13 cellular contexts compared by ENCODE assay signal in the genomic region with DNA sequence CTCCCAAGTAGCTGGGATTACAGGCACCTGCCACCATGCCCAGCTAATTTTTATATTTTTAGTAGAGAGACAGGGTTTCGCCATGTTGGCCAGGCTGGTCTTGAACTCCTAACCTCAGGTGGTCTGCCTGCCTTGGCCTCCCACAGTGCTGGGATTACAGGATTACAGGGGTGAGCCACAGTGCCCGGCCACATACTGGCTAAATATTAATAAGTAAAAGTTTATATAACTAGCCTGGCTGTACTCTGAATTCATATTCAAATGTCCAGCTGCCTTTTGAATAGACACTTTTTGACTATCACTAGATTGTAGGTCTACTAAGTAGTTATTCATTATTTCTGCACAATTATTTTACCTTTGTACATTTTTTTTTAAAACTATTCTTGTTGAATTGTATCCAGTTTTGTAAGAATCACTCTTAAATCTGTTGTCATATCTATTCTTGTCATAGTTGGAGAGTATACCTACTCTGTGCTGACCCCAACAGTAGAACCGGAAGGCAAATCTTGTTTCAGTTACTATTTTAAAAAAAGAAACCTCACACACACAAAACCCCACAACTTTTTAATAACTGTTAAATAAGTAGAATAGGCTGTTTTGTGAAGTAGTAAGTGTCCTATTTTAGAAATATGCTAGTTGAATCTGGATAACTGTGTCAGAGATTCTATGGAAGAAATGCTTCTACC. TPM values are rescaled to one million over a fixed set of nuclear protein-coding genes. Genes with fewer than 3 reads are reported as not detected.
DNase-seq lines count a peak whose midpoint lies in the region; ATAC-seq, FAIRE-seq and TF ChIP-seq lines count a peak whose summit lies in the region.
"Had no signal": no experiment of that assay in that cellular context is flagged by ENCODE, and none has a peak within 500 bp of the region (broad histone marks: within the 10 kb centered on the region; RNA-seq: fewer than 3 reads in every experiment).

No MANE protein-coding gene starts in this region.

- TF ChIP-seq RAD21 in liver (IDR thresholded peaks at IDR 0.05) (no peak), HepG2 (CRISPR knock-in tag; IDR thresholded peaks at IDR 0.05) (no peak)

- H3K4me3 ChIP-seq in liver (ENCODE audit: low read depth in 1 of 3, low read length in 3 of 3) = no peak overlapping the region
- no peak overlapping the region for H3K4me3 ChIP-seq in HepG2 (replicated peaks in 1 of 3; ENCODE audit: insufficient read depth in 1 of 3, low read depth in 2 of 3, low read length in 3 of 3)
- H3K4me3 ChIP-seq: GM23338 had no signal

- H3K79me2 ChIP-seq in HepG2 (ENCODE audit: insufficient read depth, low read length) = no peaks in the 10 kb centered on the region

- peaks cover 0 to 10% (median 4%) of the 10 kb centered on the region in 4 donors for H3K4me1 ChIP-seq in liver (ENCODE audit: control insufficient read depth in 4 of 4, insufficient read depth in 4 of 4, low read length in 3 of 4)
- no peaks in the 10 kb centered on the region for H3K4me1 ChIP-seq in HepG2 (ENCODE audit: insufficient read depth, low read length)

- no TSS peak for BruUV-seq in HepG2 (replicated peaks; lab: Mats Ljungman, UMichigan)

- 70% methylated on average over 3 of the region's 3 CpGs for whole genome bisulfite sequencing in liver
- 100% methylated on average over 3 of the region's 3 CpGs for WGBS in HepG2 (ENCODE audit: low lambda C conversion rate)

- no peaks in the 10 kb centered on the region for H4K20me1 ChIP-seq in HepG2 (ENCODE audit: insufficient read depth, low read length)

- no peak overlapping the region for H3K4me2 ChIP-seq in HepG2 (ENCODE audit: low read depth, low read length)
- H3K4me2 ChIP-seq: GM23338 had no signal

- no peak overlapping the region for H3K9ac ChIP-seq in liver (ENCODE audit: low read depth in 1 of 2, low read length in 2 of 2)
- H3K9ac ChIP-seq in HepG2 (ENCODE audit: insufficient read depth, low read depth, low read length) = no peak overlapping the region

- TF ChIP-seq EP300 in HepG2 (IDR thresholded peaks at IDR 0.05; ENCODE audit: low read depth in 2 of 2, low read length in 2 of 2) = no peak
- TF ChIP-seq EP300 in HepG2 (CRISPR knock-in tag; IDR thresholded peaks at IDR 0.05; ENCODE audit: borderline replicate concordance) = no peak

- DNase-seq in HepG2 (ENCODE audit: low spot score) = no peak
- no peak for DNase-seq in H54 (ENCODE audit: insufficient read length, low spot score)
- DNase-seq in activated naive CD4-positive, alpha-beta T cell (lab: John Stamatoyannopoulos, UW) = no peak
- DNase-seq in GM19240 (ENCODE audit: insufficient read length, low spot score) = no peak
- no peak for DNase-seq in hypothalamus (lab: John Stamatoyannopoulos, UW)
- DNase-seq: activated CD8-positive, alpha-beta memory T cell treated with anti-CD3 and anti-CD28 coated beads, Interleukin-2, amount 10 ng/mL, durations not matched to agents 7 days and 5 days; NCI-H2107 had no signal

- H2AFZ ChIP-seq in HepG2 (ENCODE audit: low read length) = no peak overlapping the region
- H2AFZ ChIP-seq: GM23338 had no signal

- no peak for FAIRE-seq in HepG2 (lab: Jason Lieb, UNC)
- FAIRE-seq in H54 (lab: Jason Lieb, UNC) = peak; percentile 41

- intact Hi-C loops in HepG2 (cut with micrococcal nuclease; ENCODE audit: unreplicated experiment) = loop anchor here (10.0 kb wide), 1 partner anchor 90 kb away; no protein-coding TSS in a partner anchor

- H3K27ac ChIP-seq in liver (ENCODE audit: low read depth in 1 of 2, low read length in 2 of 2) (peak overlapping the region; percentile 7 to 23), HepG2 (ENCODE audit: extremely low read length, insufficient read depth, low read length) (no peak overlapping the region)
- H3K27ac ChIP-seq: 22Rv1, epithelial cell of prostate had no signal

- H3K36me3 ChIP-seq in liver (ENCODE audit: control insufficient read depth in 4 of 4, insufficient read depth in 3 of 4, low read depth in 1 of 4, low read length in 3 of 4) (peaks cover 0 to 4% (median 1%) of the 10 kb centered on the region in 4 donors), HepG2 (replicated peaks in 1 of 2; ENCODE audit: control insufficient read depth in 1 of 2, insufficient read depth in 2 of 2, low read length in 2 of 2) (peaks cover 1 to 16% of the 10 kb centered on the region in 2 experiments)

- POLR2A ChIA-PET in HepG2 (lab: Yijun Ruan, JAX) = no interaction called here

- in situ Hi-C loops in HepG2 (cut with HindIII; ENCODE audit: extremely low pct_ligation_motif_present, low pct_unique_long_range_greater_than_20kb) = no loop called here

- no peaks in the 10 kb centered on the region for H3K9me3 ChIP-seq in liver (ENCODE audit: control insufficient read depth in 4 of 4, low read length in 3 of 4)
- no peaks in the 10 kb centered on the region for H3K9me3 ChIP-seq in HepG2 (ENCODE audit: low read length)

- no peaks in the 10 kb centered on the region for H3K27me3 ChIP-seq in liver (ENCODE audit: control insufficient read depth in 4 of 4, insufficient read depth in 4 of 4, low read length in 3 of 4)
- no peaks in the 10 kb centered on the region for H3K27me3 ChIP-seq in HepG2 (ENCODE audit: control insufficient read depth in 1 of 2, insufficient read depth in 2 of 2, low read length in 2 of 2)

- CTCF ChIA-PET in HepG2 (lab: Yijun Ruan, JAX; ENCODE audit: low intra/inter-chr PET ratio, low total read pairs) = interaction anchor here (1.2 to 2.0 kb wide), 3 partner anchors 122 to 238 kb away, joined by 7 to 15 read pairs (median 7); no protein-coding TSS in a partner anchor

- ATAC-seq in HepG2 (no peak), HG03432 (IDR thresholded peaks at IDR 0.05; ENCODE audit: unreplicated experiment) (peak; percentile 81)
- no peak for ATAC-seq in activated CD4-positive, CD25-positive, alpha-beta regulatory T cell treated with anti-CD3 and anti-CD28 coated beads, Interleukin-2, amount 50 U/mL, for 24 hours
- ATAC-seq: activated CD8-positive, alpha-beta memory T cell treated with anti-CD3 and anti-CD28 coated beads, Interleukin-2, amount 10 ng/mL, durations not matched to agents 7 days and 5 days had no signal

- TF ChIP-seq CTCF in liver (IDR thresholded peaks at IDR 0.05; ENCODE audit: low read depth, low read length, missing input control) (no peak), HepG2 (CRISPR knock-in tag; IDR thresholded peaks at IDR 0.05) (no peak)

- TF ChIP-seq POLR2A in HepG2 (IDR thresholded peaks at IDR 0.05; ENCODE audit: insufficient read depth in 1 of 2, low read depth in 2 of 2, low read length in 2 of 2) (no peak), H54 (IDR thresholded peaks at IDR 0.05; ENCODE audit: low read depth, low read length) (no peak)

TF ChIP-seq in liver, 16 proteins besides CTCF, POLR2A, EP300 and RAD21 (continues in another document):
- no peak for TF ChIP-seq EGR1 (IDR thresholded peaks at IDR 0.05; ENCODE audit: low read depth in 2 of 2)
- no peak for TF ChIP-seq TAF1 (conservative IDR thresholded peaks at IDR 0.05)
- no peak for TF ChIP-seq YY1 (IDR thresholded peaks at IDR 0.05)
- no peak for TF ChIP-seq HNF4A (conservative IDR thresholded peaks at IDR 0.05)
- no peak for TF ChIP-seq NR2F2 (IDR thresholded peaks at IDR 0.05)

TF ChIP-seq in HepG2, 621 proteins besides CTCF, POLR2A, EP300 and RAD21:
- TF ChIP-seq ZNF383 (CRISPR knock-in tag; IDR thresholded peaks at IDR 0.05; ENCODE audit: borderline replicate concordance) (no peak), ZFP82 (CRISPR knock-in tag; IDR thresholded peaks at IDR 0.05; ENCODE audit: borderline replicate concordance) (no peak), ZNF432 (CRISPR knock-in tag; IDR thresholded peaks at IDR 0.05; ENCODE audit: borderline replicate concordance) (no peak)
- TF ChIP-seq, protein P1, sequence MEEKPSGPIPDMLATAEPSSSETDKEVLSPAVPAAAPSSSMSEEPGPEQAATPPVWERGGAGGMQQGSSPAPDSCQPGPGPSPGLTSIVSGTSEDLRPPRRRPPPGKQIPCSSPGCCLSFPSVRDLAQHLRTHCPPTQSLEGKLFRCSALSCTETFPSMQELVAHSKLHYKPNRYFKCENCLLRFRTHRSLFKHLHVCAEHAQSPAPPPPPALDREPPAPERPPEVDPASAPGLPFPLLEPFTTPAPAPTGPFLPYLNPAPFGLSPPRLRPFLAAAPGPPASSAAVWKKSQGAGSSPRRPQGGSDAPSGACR (CRISPR knock-in tag; IDR thresholded peaks at IDR 0.05) = no peak
- TF ChIP-seq, protein P2, sequence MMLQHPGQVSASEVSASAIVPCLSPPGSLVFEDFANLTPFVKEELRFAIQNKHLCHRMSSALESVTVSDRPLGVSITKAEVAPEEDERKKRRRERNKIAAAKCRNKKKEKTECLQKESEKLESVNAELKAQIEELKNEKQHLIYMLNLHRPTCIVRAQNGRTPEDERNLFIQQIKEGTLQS (CRISPR knock-in tag; IDR thresholded peaks at IDR 0.05) = no peak

RNA-seq across cellular contexts. Expression of a gene that starts 29.6 kb away (rescaled TPM):
- total RNA-seq in liver = 100 to 1,000 TPM in 1 of 2 donors, 10 to 100 TPM in 1; 29.5 to 111 TPM
- 10 to 100 TPM; 19.1 to 19.8 TPM for polyA plus RNA-seq in liver
- 28.0 and 53.7 TPM in 2 replicates for total RNA-seq in HepG2 (2016; rRNA removed; fragmentation: Illumina TruSeq; extraction: Trizol)
- 3.9 and 4.8 TPM in 2 replicates for total RNA-seq in HepG2 (2016; cell fraction: cytosol; rRNA removed; fragmentation: Illumina TruSeq; extraction: Trizol; ENCODE audit: low read depth)
- 24.9 and 55.2 TPM in 2 replicates for total RNA-seq in HepG2 (2016; cell fraction: insoluble cytoplasmic fraction; rRNA removed; fragmentation: Illumina TruSeq; extraction: Trizol)
- 7.7 and 10.4 TPM in 2 replicates for total RNA-seq in HepG2 (2016; cell fraction: membrane; rRNA removed; fragmentation: Illumina TruSeq; extraction: Trizol)
- total RNA-seq in HepG2 (2016; cell fraction: nucleus; rRNA removed; fragmentation: Illumina TruSeq; extraction: Trizol) = 52.9 and 65.7 TPM in 2 replicates
- polyA plus RNA-seq in HepG2 (2011; rRNA removed) = 18.4 and 19.2 TPM in 2 replicates
- polyA plus RNA-seq in HepG2 (2011; cell fraction: cytosol; rRNA removed) = 9.0 and 10.4 TPM in 2 replicates
- polyA plus RNA-seq in HepG2 (2011; cell fraction: nucleus; rRNA removed) = 9.9 and 11.4 TPM in 2 replicates
- 25.8 and 38.1 TPM in 2 replicates for polyA plus RNA-seq in HepG2 (2012)
- polyA plus RNA-seq in HepG2 (2016; cell fraction: cytosol; fragmentation: Illumina TruSeq; extraction: Trizol; ENCODE audit: low read depth) = 2.4 TPM in 2 replicates
- 23.4 and 25.5 TPM in 2 replicates for polyA plus RNA-seq in HepG2 (2016; cell fraction: insoluble cytoplasmic fraction; fragmentation: Illumina TruSeq; extraction: Trizol; ENCODE audit: low read depth)
- 4.2 and 5.6 TPM in 2 replicates for polyA plus RNA-seq in HepG2 (2016; cell fraction: membrane; fragmentation: Illumina TruSeq; extraction: Trizol; ENCODE audit: low read depth)
- 70.3 and 77.7 TPM in 2 replicates for polyA plus RNA-seq in HepG2 (2016; cell fraction: nucleus; fragmentation: Illumina TruSeq; extraction: Trizol; ENCODE audit: insufficient read depth, low read depth)
- 6.3 and 28.3 TPM in 2 replicates for polyA minus RNA-seq in HepG2 (2011; rRNA and poly(A)+ RNA removed; ENCODE audit: low replicate concordance)
- polyA minus RNA-seq in HepG2 (2011; cell fraction: cytosol; rRNA and poly(A)+ RNA removed) = 16.9 and 17.9 TPM in 2 replicates
- 13.6 and 15.2 TPM in 2 replicates for polyA minus RNA-seq in HepG2 (2011; cell fraction: nucleus; rRNA and poly(A)+ RNA removed)
